ENCODE assay signal across 2 cellular contexts in genomic region chr4:88613417-88613875, GRCh38.
A peak's percentile ranks its signal among the peaks of the same experiment; 100 is the strongest.
TF ChIP-seq lines count a peak whose summit lies in the region.

No MANE protein-coding gene starts in this region.

TF ChIP-seq in SK-N-SH treated with all-trans-retinoic acid at 6 μM for 48 hours, 23 proteins besides CTCF, POLR2A, EP300 and RAD21:
- TF ChIP-seq ESRRG (CRISPR knock-in tag; IDR thresholded peaks at IDR 0.05) (no peak), RARB (CRISPR knock-in tag; IDR thresholded peaks at IDR 0.05) (no peak), GLIS3 (CRISPR knock-in tag; IDR thresholded peaks at IDR 0.05) (no peak), ZNF8 (CRISPR knock-in tag; IDR thresholded peaks at IDR 0.05) (no peak), TCF4 (CRISPR knock-in tag; IDR thresholded peaks at IDR 0.05; ENCODE audit: borderline replicate concordance) (peak; percentile 64; the same call in 1 of the 2 replicates), ZC3H10 (CRISPR knock-in tag; IDR thresholded peaks at IDR 0.05) (no peak), ARNTL (CRISPR knock-in tag; IDR thresholded peaks at IDR 0.05; ENCODE audit: borderline replicate concordance, low read depth) (no peak), OSR1 (CRISPR knock-in tag; IDR thresholded peaks at IDR 0.05) (no peak)

TF ChIP-seq in H1, 55 proteins besides CTCF, POLR2A, EP300 and RAD21:
- no peak for TF ChIP-seq KDM4A (IDR thresholded peaks at IDR 0.05; ENCODE audit: low read depth, low read length, severe bottlenecking)
- no peak for TF ChIP-seq SRF (IDR thresholded peaks at IDR 0.05; ENCODE audit: low read depth, low read length)
- TF ChIP-seq NRF1 (IDR thresholded peaks at IDR 0.05; ENCODE audit: low read depth, low read length), result no peak
- no peak for TF ChIP-seq SUZ12 (IDR thresholded peaks at IDR 0.05; ENCODE audit: low read length)
- no peak for TF ChIP-seq BACH1 (IDR thresholded peaks at IDR 0.05; ENCODE audit: low read length)
- no peak for TF ChIP-seq EGR1 (IDR thresholded peaks at IDR 0.05; ENCODE audit: borderline replicate concordance, low read depth, low read length)
- no peak for TF ChIP-seq RXRA (IDR thresholded peaks at IDR 0.05; ENCODE audit: insufficient read depth, low read depth, low read length)
- TF ChIP-seq KDM5A (IDR thresholded peaks at IDR 0.05; ENCODE audit: low read length), result no peak
- no peak for TF ChIP-seq CHD2 (IDR thresholded peaks at IDR 0.05; ENCODE audit: low read length)
- TF ChIP-seq SIX5 (IDR thresholded peaks at IDR 0.05; ENCODE audit: low read depth, low read length), result no peak
- no peak for TF ChIP-seq SP1 (IDR thresholded peaks at IDR 0.05; ENCODE audit: low read depth, low read length)
- no peak for TF ChIP-seq TAF1 (IDR thresholded peaks at IDR 0.05; ENCODE audit: low read depth, low read length)
- TF ChIP-seq ATF3 (IDR thresholded peaks at IDR 0.05; ENCODE audit: insufficient read depth, low read depth, low read length), result no peak
- no peak for TF ChIP-seq SIN3A (conservative IDR thresholded peaks at IDR 0.05 in 1 of 2, IDR thresholded peaks at IDR 0.05 in 1 of 2; ENCODE audit: low read depth in 1 of 2, low read length in 2 of 2)
- TF ChIP-seq, protein P1, sequence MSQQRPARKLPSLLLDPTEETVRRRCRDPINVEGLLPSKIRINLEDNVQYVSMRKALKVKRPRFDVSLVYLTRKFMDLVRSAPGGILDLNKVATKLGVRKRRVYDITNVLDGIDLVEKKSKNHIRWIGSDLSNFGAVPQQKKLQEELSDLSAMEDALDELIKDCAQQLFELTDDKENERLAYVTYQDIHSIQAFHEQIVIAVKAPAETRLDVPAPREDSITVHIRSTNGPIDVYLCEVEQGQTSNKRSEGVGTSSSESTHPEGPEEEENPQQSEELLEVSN (IDR thresholded peaks at IDR 0.05), result no peak
